Comparison of ENCODE assay signal across 12 cellular contexts in genomic region chr6:158867381-158868121, GRCh38. TPM values are rescaled to one million over a fixed set of nuclear protein-coding genes. Genes with fewer than 3 reads are reported as not detected.
A peak's percentile ranks its signal among the peaks of the same experiment; 100 is the strongest.
DNase-seq lines count a peak whose midpoint lies in the region; ATAC-seq and TF ChIP-seq lines count a peak whose summit lies in the region.
"Had no signal": no experiment of that assay in that cellular context is flagged by ENCODE, and none has a peak within 500 bp of the region (broad histone marks: within the 10 kb centered on the region; RNA-seq: fewer than 3 reads in every experiment).

No MANE protein-coding gene starts in this region.

- H3K79me1 ChIP-seq in neuronal stem cell (ENCODE audit: low read depth, low read length) = no peaks in the 10 kb centered on the region

- TF ChIP-seq CTCF in RWPE2 (IDR thresholded peaks at IDR 0.05; ENCODE audit: poor library complexity, severe bottlenecking) (no peak), spleen (IDR thresholded peaks at IDR 0.05 in 8 of 11, conservative IDR thresholded peaks at IDR 0.05 in 3 of 11) (no peak)

- no peak overlapping the region for H2BK5ac ChIP-seq in neuronal stem cell (ENCODE audit: low read length)

- H3K27me3 ChIP-seq in RWPE2 (ENCODE audit: insufficient read depth, poor library complexity, severe bottlenecking) = no peaks in the 10 kb centered on the region
- H3K27me3 ChIP-seq in spleen (replicated peaks in 1 of 7) = no peaks in the 10 kb centered on the region
- H3K27me3 ChIP-seq in neuronal stem cell (ENCODE audit: control insufficient read depth in 3 of 3, insufficient read depth in 3 of 3, low read depth in 1 of 3, low read length in 3 of 3) = peaks cover 0 to 14% (median 0%) of the 10 kb centered on the region in 3 experiments

- DNase-seq in T-helper 2 cell treated with Interferon-gamma antibody and Interleukin-4, amounts not matched to agents 5 μg/mL and 100 μg/mL, for 36 hours (ENCODE audit: low spot score) = no peak
- DNase-seq in T-helper 2 cell = no peak
- no peak for DNase-seq in RWPE2 (ENCODE audit: low spot score)
- DNase-seq in glomerular visceral epithelial cell (ENCODE audit: extremely low spot score) = peak; percentile 47
- DNase-seq in spleen = no peak
- no peak for DNase-seq in neuronal stem cell (ENCODE audit: low spot score)
- DNase-seq: activated CD4-positive, alpha-beta memory T cell treated with anti-CD3 and anti-CD28 coated beads for 36 hours; aorta had no signal

- intact Hi-C loops in spleen (cut with DNase I; ENCODE audit: low total_unique reads) = no loop called here

- peaks cover 27% of the 10 kb centered on the region for H3K4me1 Mint-ChIP-seq in T-helper 2 cell treated with Interferon-gamma antibody and Interleukin-4, amounts not matched to agents 5 μg/mL and 100 μg/mL, for 36 hours (ENCODE audit: low read depth)

- no peak overlapping the region for H4K8ac ChIP-seq in neuronal stem cell (ENCODE audit: low read depth, low read length)

- H4K91ac ChIP-seq in neuronal stem cell (ENCODE audit: low read depth, low read length, poor library complexity) = no peak overlapping the region

- no peak overlapping the region for H3K4me3 ChIP-seq in RWPE2 (ENCODE audit: severe bottlenecking)
- H3K4me3 ChIP-seq in spleen = no peak overlapping the region
- H3K4me3 ChIP-seq in neuronal stem cell (ENCODE audit: low read length in 2 of 2) = no peak overlapping the region
- H3K4me3 ChIP-seq: prostate gland had no signal

- H3K18ac ChIP-seq in neuronal stem cell (ENCODE audit: low read length) = no peak overlapping the region

- H3K9me3 ChIP-seq in RWPE2 (ENCODE audit: severe bottlenecking) (no peaks in the 10 kb centered on the region), spleen (no peaks in the 10 kb centered on the region), neuronal stem cell (replicated peaks in 1 of 2; ENCODE audit: control insufficient read depth in 2 of 2, insufficient read depth in 1 of 2, low read depth in 1 of 2, low read length in 2 of 2) (no peaks in the 10 kb centered on the region)
- H3K9me3 ChIP-seq: prostate gland had no signal

- peaks cover 6% of the 10 kb centered on the region for H3K27me3 Mint-ChIP-seq in T-helper 2 cell treated with Interferon-gamma antibody and Interleukin-4, amounts not matched to agents 5 μg/mL and 100 μg/mL, for 36 hours (ENCODE audit: low read depth)
- H3K27me3 Mint-ChIP-seq: activated CD4-positive, alpha-beta memory T cell treated with anti-CD3 and anti-CD28 coated beads for 36 hours had no signal

- no peak overlapping the region for H2AK5ac ChIP-seq in neuronal stem cell (ENCODE audit: low read depth, low read length)

- H3K36me3 Mint-ChIP-seq in T-helper 2 cell treated with Interferon-gamma antibody and Interleukin-4, amounts not matched to agents 5 μg/mL and 100 μg/mL, for 36 hours (ENCODE audit: low read depth) = no peaks in the 10 kb centered on the region
- H3K36me3 Mint-ChIP-seq: activated CD4-positive, alpha-beta memory T cell treated with anti-CD3 and anti-CD28 coated beads for 36 hours had no signal

- H3K27ac ChIP-seq in RWPE2 (ENCODE audit: poor library complexity, severe bottlenecking) (peak overlapping the region; percentile 77), spleen (peak overlapping the region in 6 of 8 donors; percentile 60 to 97 (median 91)), neuronal stem cell (replicated peaks; ENCODE audit: low read length) (no peak overlapping the region)

- H2AFZ ChIP-seq in neuronal stem cell (ENCODE audit: low read length) = no peak overlapping the region

- H3K27ac Mint-ChIP-seq in T-helper 2 cell treated with Interferon-gamma antibody and Interleukin-4, amounts not matched to agents 5 μg/mL and 100 μg/mL, for 36 hours = peak overlapping the region; percentile 69

- no peak overlapping the region for H2BK12ac ChIP-seq in neuronal stem cell (ENCODE audit: low read length)

- ATAC-seq in RWPE2 (ENCODE audit: low read depth) (no peak), HG03175 (IDR thresholded peaks at IDR 0.05; ENCODE audit: unreplicated experiment) (no peak), GM21447 (IDR thresholded peaks at IDR 0.05; ENCODE audit: unreplicated experiment) (no peak)
- ATAC-seq: HepG2 had no signal

- no peak overlapping the region for H3K9ac ChIP-seq in neuronal stem cell (ENCODE audit: low read depth, low read length, poor library complexity)

- no peak overlapping the region for H2BK15ac ChIP-seq in neuronal stem cell (ENCODE audit: low read length)

- no peak overlapping the region for H3K4ac ChIP-seq in neuronal stem cell (ENCODE audit: low read length)

- H3K14ac ChIP-seq in neuronal stem cell (ENCODE audit: low read length) = no peak overlapping the region

- no peak overlapping the region for H3K23ac ChIP-seq in neuronal stem cell (ENCODE audit: low read depth, low read length, poor library complexity)

- no peak overlapping the region for H2BK120ac ChIP-seq in neuronal stem cell (ENCODE audit: low read depth, low read length)

- no peak overlapping the region for H3K4me3 Mint-ChIP-seq in T-helper 2 cell treated with Interferon-gamma antibody and Interleukin-4, amounts not matched to agents 5 μg/mL and 100 μg/mL, for 36 hours
- H3K4me3 Mint-ChIP-seq: activated CD4-positive, alpha-beta memory T cell treated with anti-CD3 and anti-CD28 coated beads for 36 hours had no signal

- H3K9me3 Mint-ChIP-seq in T-helper 2 cell treated with Interferon-gamma antibody and Interleukin-4, amounts not matched to agents 5 μg/mL and 100 μg/mL, for 36 hours = no peaks in the 10 kb centered on the region
- H3K9me3 Mint-ChIP-seq: activated CD4-positive, alpha-beta memory T cell treated with anti-CD3 and anti-CD28 coated beads for 36 hours had no signal

- peaks cover 13% of the 10 kb centered on the region for H3K4me1 ChIP-seq in RWPE2 (ENCODE audit: insufficient read depth, poor library complexity, severe bottlenecking)
- H3K4me1 ChIP-seq in spleen = peaks cover 4 to 58% (median 33%) of the 10 kb centered on the region in 6 donors
- H3K4me1 ChIP-seq in neuronal stem cell (ENCODE audit: control insufficient read depth in 2 of 2, insufficient read depth in 1 of 2, low read depth in 1 of 2, low read length in 2 of 2) = peaks cover 0 to 6% of the 10 kb centered on the region in 2 donors
- H3K4me1 ChIP-seq: prostate gland had no signal

- H3K4me2 ChIP-seq in neuronal stem cell (ENCODE audit: insufficient read depth, low read length, poor library complexity, severe bottlenecking) = no peak overlapping the region

- WGBS in spleen, 5 donors = 73 to 84% (median 78%) methylated on average over 10 of the region's 10 CpGs
- no CpG with 5 or more reads among the region's 10 CpGs for WGBS in neuronal stem cell (ENCODE audit: extremely low coverage in 2 of 2, insufficient read length in 2 of 2, insufficient replicate concordance in 1 of 2), 2 donors

- H3K36me3 ChIP-seq in RWPE2 (ENCODE audit: low read depth) (no peaks in the 10 kb centered on the region), spleen (no peaks in the 10 kb centered on the region), neuronal stem cell (replicated peaks in 1 of 2; ENCODE audit: control insufficient read depth in 2 of 2, insufficient read depth in 2 of 2, low read length in 2 of 2) (no peaks in the 10 kb centered on the region)
- H3K36me3 ChIP-seq: prostate gland had no signal

- TF ChIP-seq POLR2A in spleen (IDR thresholded peaks at IDR 0.05) = no peak

RNA-seq across cellular contexts. Expression of gene EZR, which starts 48.4 kb away (rescaled TPM):
- 100 to 1,000 TPM; 101 to 153 (median 121) TPM for total RNA-seq in spleen
- polyA plus RNA-seq in spleen = 100 to 1,000 TPM in 2 of 3 donors, 10 to 100 TPM in 1; 78.0 to 121 (median 106) TPM
- polyA plus RNA-seq in neuronal stem cell (2013, experiment 1 of 2) = 32.4 TPM
- 32.9 TPM for polyA plus RNA-seq in neuronal stem cell (2013, experiment 2 of 2)
